19 cellular contexts compared by ENCODE assay signal in the genomic region with DNA sequence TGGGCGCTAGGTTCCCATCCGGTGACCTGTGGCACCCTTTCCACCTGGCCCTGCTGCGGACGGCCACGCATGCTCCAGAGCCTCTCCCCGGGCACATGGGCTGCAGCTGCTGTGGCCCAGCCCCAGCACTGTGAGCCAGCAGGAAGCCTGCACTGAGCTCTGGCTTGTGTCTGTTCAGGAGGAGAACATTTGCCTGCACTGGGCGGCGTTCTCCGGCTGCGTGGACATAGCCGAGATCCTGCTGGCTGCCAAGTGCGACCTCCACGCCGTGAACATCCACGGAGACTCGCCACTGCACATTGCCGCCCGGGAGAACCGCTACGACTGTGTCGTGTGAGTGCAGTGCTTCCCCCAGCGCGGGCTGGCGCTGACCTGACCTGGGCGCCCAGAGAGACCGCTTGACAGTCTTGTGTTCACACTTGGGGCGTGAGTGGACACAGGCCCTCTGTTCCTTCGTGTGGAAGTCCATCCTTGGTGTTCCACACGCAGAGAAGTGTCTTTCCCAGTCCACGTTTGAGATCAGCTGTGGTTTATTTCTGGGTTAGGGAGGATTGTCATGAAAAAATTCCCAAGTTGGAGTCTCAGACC.
DNase-seq lines count a peak whose midpoint lies in the region; ATAC-seq and TF ChIP-seq lines count a peak whose summit lies in the region.
"Had no signal": no experiment of that assay in that cellular context is flagged by ENCODE, and none has a peak within 500 bp of the region (broad histone marks: within the 10 kb centered on the region; RNA-seq: fewer than 3 reads in every experiment).

No MANE protein-coding gene starts in this region.

- H3K27ac ChIP-seq in left ventricle myocardium inferior (replicated peaks), result no peak overlapping the region
- H3K27ac ChIP-seq in testis, result no peak overlapping the region
- H3K27ac ChIP-seq: BLaER1 treated with 17β-estradiol and CSF1 and Interleukin-3, amounts not matched to agents 10 nM and 100 nM had no signal

- H3K4me1 ChIP-seq in left ventricle myocardium inferior (no peaks in the 10 kb centered on the region), testis (no peaks in the 10 kb centered on the region)

- WGBS in testis, 2 donors, result 75 to 76% methylated on average over 23 to 30 of the region's 30 CpGs

- peak; percentile 67 for DNase-seq in Right ventricle myocardium inferior (ENCODE audit: missing footprints)
- no peak for DNase-seq in left ventricle myocardium inferior
- peak; percentile 10 for DNase-seq in cerebellum (ENCODE audit: low spot score)
- DNase-seq in myocyte (ENCODE audit: low read depth), result peak; percentile 59
- DNase-seq in testis, result peak; percentile 37
- no peak for DNase-seq in NCI-H1092 treated with DMSO at 0.1 percent for 48 hours (lab: John Stamatoyannopoulos, UW)
- no peak for DNase-seq in iPS-NIHi11 (ENCODE audit: low spot score)
- DNase-seq in KG1 (lab: John Stamatoyannopoulos, UW), result no peak
- DNase-seq: CD8-positive, alpha-beta T cell; DMS53; EL; HCEC 1CT; NCI-H1105 treated with DMSO at 0.1 percent for 48 hours; NCI-H1694; NCI-H510A treated with DMSO at 0.1 percent for 48 hours; NCI-H82; SK-N-SH had no signal

- intact Hi-C loops in Right ventricle myocardium inferior (cut with DNase I) (no loop called here), left ventricle myocardium inferior (cut with micrococcal nuclease) (no loop called here), testis (cut with DNase I; ENCODE audit: low total_unique reads) (no loop called here)

- H3K9me3 ChIP-seq in left ventricle myocardium inferior (replicated peaks) (no peaks in the 10 kb centered on the region), testis (no peaks in the 10 kb centered on the region)
- H3K9me3 ChIP-seq: SK-N-SH had no signal

- no peak for ATAC-seq in Right ventricle myocardium inferior
- ATAC-seq: CD8-positive, alpha-beta T cell; GM12878 had no signal

- no peak for TF ChIP-seq POLR2A in testis (IDR thresholded peaks at IDR 0.05)

- H3K4me3 ChIP-seq in left ventricle myocardium inferior (no peak overlapping the region), testis (no peak overlapping the region)
- H3K4me3 ChIP-seq: BLaER1 treated with 17β-estradiol and CSF1 and Interleukin-3, amounts not matched to agents 10 nM and 100 nM; GM12878 had no signal

- peaks cover 77% of the 10 kb centered on the region for H3K36me3 ChIP-seq in left ventricle myocardium inferior
- H3K36me3 ChIP-seq in testis (ENCODE audit: low read depth, missing control alignments), result no peaks in the 10 kb centered on the region

- TF ChIP-seq CTCF in left ventricle myocardium inferior (IDR thresholded peaks at IDR 0.05; ENCODE audit: borderline replicate concordance) (no peak), testis (IDR thresholded peaks at IDR 0.05) (no peak)

- H3K27me3 ChIP-seq in left ventricle myocardium inferior (ENCODE audit: low read depth) (no peaks in the 10 kb centered on the region), testis (no peaks in the 10 kb centered on the region)
- H3K27me3 ChIP-seq: BLaER1 treated with 17β-estradiol and CSF1 and Interleukin-3, amounts not matched to agents 10 nM and 100 nM had no signal

Comparison
In these comparisons a context has a peak if more than half of its experiments do, and no peak if none do; other contexts are left out.
1. DNase-seq: peak in Right ventricle myocardium inferior (single experiment), cerebellum (single experiment), myocyte (single experiment) and testis (single experiment); none in left ventricle myocardium inferior (single experiment), NCI-H1092 treated with DMSO at 0.1 percent for 48 hours (single experiment), iPS-NIHi11 (single experiment) and KG1 (single experiment).